ENCODE assay signal across 10 cellular contexts in the genomic region with DNA sequence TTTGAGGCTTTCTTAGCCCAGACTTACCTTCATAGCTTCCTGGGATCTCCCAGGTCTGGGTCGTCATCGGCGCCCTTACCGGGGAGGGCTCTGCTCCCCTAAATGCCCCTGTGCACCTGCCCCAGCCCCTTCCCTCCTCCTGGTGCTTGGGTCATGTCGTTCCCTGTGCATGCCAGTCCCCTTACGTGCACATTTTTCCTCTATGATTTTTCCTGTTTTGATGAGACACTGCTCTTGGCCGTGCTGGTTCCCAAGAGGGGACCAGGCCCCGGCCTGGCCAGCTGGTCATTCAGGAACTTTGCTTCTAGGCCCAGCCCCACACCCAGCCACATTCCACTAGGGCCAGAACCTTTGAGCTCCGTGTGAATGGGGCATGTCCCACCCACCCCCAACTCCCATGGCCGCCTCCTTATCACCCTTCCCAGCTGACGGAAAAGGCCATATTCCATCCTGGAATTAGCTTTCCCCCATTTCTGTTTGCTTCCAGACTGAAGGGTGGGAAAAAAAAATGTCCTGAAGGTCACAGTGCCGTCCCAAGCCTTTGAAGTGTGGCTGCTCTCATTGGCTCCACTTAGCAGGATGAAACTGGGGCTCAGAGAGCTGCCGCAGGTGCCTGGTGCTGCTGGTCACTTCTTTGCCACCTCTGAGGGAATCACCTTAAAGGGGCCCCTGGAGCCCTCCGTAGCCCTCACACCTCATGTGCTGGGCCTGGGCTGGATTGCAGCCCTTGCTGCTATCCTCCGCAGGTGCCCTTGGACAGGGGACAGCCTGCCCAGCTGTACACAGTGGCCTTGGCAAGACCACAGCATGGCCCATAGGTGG. TPM values are rescaled to one million over a fixed set of nuclear protein-coding genes. Genes with fewer than 3 reads are reported as not detected.
DNase-seq lines count a peak whose midpoint lies in the region; ATAC-seq and TF ChIP-seq lines count a peak whose summit lies in the region.
"Had no signal": no experiment of that assay in that cellular context is flagged by ENCODE, and none has a peak within 500 bp of the region (broad histone marks: within the 10 kb centered on the region; RNA-seq: fewer than 3 reads in every experiment).

No MANE protein-coding gene starts in this region.

- peak; percentile 41 for ATAC-seq in left lobe of liver
- ATAC-seq in HG02571 (IDR thresholded peaks at IDR 0.05; ENCODE audit: unreplicated experiment): no peak
- ATAC-seq in GM21528 (IDR thresholded peaks at IDR 0.05; ENCODE audit: low FRiP score, unreplicated experiment): no peak

- H3K27ac ChIP-seq in HEK293 (ENCODE audit: extremely low read depth, low read depth, low read length) (no peak overlapping the region), stomach (peak overlapping the region; percentile 71 to 98 (median 94))

- POLR2A ChIA-PET in HEK293 (lab: Yijun Ruan, JAX): interaction anchor here (0.7 kb wide), 1 partner anchor 87 kb away, joined by 3 read pairs; no protein-coding TSS in a partner anchor

- H3K4me1 ChIP-seq in HEK293 (ENCODE audit: control insufficient read depth, insufficient read depth, low read length): no peaks in the 10 kb centered on the region
- H3K4me1 ChIP-seq in stomach: peaks cover 78 to 90% (median 86%) of the 10 kb centered on the region in 4 donors

- peak; percentile 86 to 96 for DNase-seq in cardiac fibroblast (ENCODE audit: low read depth in 2 of 2)
- peak; percentile 83 for DNase-seq in left lobe of liver (ENCODE audit: low spot score)
- DNase-seq in stomach: peak; percentile 73
- no peak for DNase-seq in epidermal melanocyte (ENCODE audit: insufficient read length, low spot score)
- no peak for DNase-seq in activated CD4-positive, CD25-positive, alpha-beta regulatory T cell (lab: John Stamatoyannopoulos, UW)
- DNase-seq: activated T-cell treated with anti-CD3 and anti-CD28 coated beads, Interleukin-2, amount 50 U/mL, for 24 hours; NCI-H526 treated with DMSO at 0.1 percent for 48 hours had no signal

- 28 to 45% (median 32%) methylated on average over 13 to 15 of the region's 15 CpGs for WGBS in stomach, 5 donors

- H3K27me3 ChIP-seq in stomach: no peaks in the 10 kb centered on the region

- CTCF ChIA-PET in HEK293 (lab: Yijun Ruan, JAX): interaction anchor here (0.6 to 1.8 kb wide), 4 partner anchors 8 to 142 kb away, joined by 3 to 6 read pairs (median 5); no protein-coding TSS in a partner anchor

- intact Hi-C loops in stomach (cut with DNase I; ENCODE audit: low total_unique reads): no loop called here

- H3K36me3 ChIP-seq in HEK293 (ENCODE audit: control insufficient read depth in 2 of 2, insufficient read depth in 1 of 2, low read length in 2 of 2): no peaks in the 10 kb centered on the region
- peaks cover 0 to 6% (median 0%) of the 10 kb centered on the region in 4 donors for H3K36me3 ChIP-seq in stomach

- no peaks in the 10 kb centered on the region for H3K9me3 ChIP-seq in HEK293 (ENCODE audit: control insufficient read depth, insufficient read depth, low read depth, low read length)
- H3K9me3 ChIP-seq in stomach: no peaks in the 10 kb centered on the region

- TF ChIP-seq POLR2A in stomach (IDR thresholded peaks at IDR 0.05): no peak

- TF ChIP-seq CTCF in HEK293 (tag by site-specific recombination; IDR thresholded peaks at IDR 0.05): no peak
- TF ChIP-seq CTCF in cardiac fibroblast (IDR thresholded peaks at IDR 0.05; ENCODE audit: low read depth, low read length): no peak
- no peak for TF ChIP-seq CTCF in stomach (IDR thresholded peaks at IDR 0.05)

- TF ChIP-seq EP300 in stomach (IDR thresholded peaks at IDR 0.05): no peak

- H3K4me3 ChIP-seq in HEK293 (ENCODE audit: low read depth, low read length) (no peak overlapping the region), cardiac fibroblast (replicated peaks in 1 of 2; ENCODE audit: low read depth in 2 of 2, low read length in 2 of 2) (no peak overlapping the region), stomach (no peak overlapping the region)

TF ChIP-seq in HEK293, 187 proteins besides CTCF, POLR2A, EP300 and RAD21:
- no peak for TF ChIP-seq ZNF837 (tag by site-specific recombination; IDR thresholded peaks at IDR 0.05)
- no peak for TF ChIP-seq MZF1 (tag by site-specific recombination; IDR thresholded peaks at IDR 0.05; ENCODE audit: borderline replicate concordance)
- 0 out of 2 replicates have a peak, but pooled peaks have one; percentile 22 for TF ChIP-seq ZFHX2 (tag by site-specific recombination; conservative IDR thresholded peaks at IDR 0.05)

RNA-seq across cellular contexts. Expression of a gene that starts 25.1 kb away (rescaled TPM):
- total RNA-seq in left lobe of liver (158 TPM), stomach (100 to 1,000 TPM in 4 of 5 donors, 10 to 100 TPM in 1; 98.8 to 293 (median 137) TPM)
- polyA plus RNA-seq in stomach: 10 to 100 TPM; 54.5 to 95.3 (median 83.7) TPM

Comparison
In these comparisons a context has a peak if more than half of its experiments do, and no peak if none do; other contexts are left out.
1. DNase-seq: peak in cardiac fibroblast (2 of 2), left lobe of liver (single experiment) and stomach (single experiment); none in epidermal melanocyte (single experiment) and activated CD4-positive, CD25-positive, alpha-beta regulatory T cell (0 of 4).